In genomic region chr2:230735884-230736283, GRCh38 we compare ENCODE assay signal across 20 cellular contexts. TPM values are rescaled to one million over a fixed set of nuclear protein-coding genes. Genes with fewer than 3 reads are reported as not detected.
A peak's percentile ranks its signal among the peaks of the same experiment; 100 is the strongest.
DNase-seq lines count a peak whose midpoint lies in the region; ATAC-seq and TF ChIP-seq lines count a peak whose summit lies in the region.
"Had no signal": no experiment of that assay in that cellular context is flagged by ENCODE, and none has a peak within 500 bp of the region (broad histone marks: within the 10 kb centered on the region; RNA-seq: fewer than 3 reads in every experiment).

No MANE protein-coding gene starts in this region.

- peaks cover 52% of the 10 kb centered on the region for H3K36me3 Mint-ChIP-seq in activated CD4-positive, alpha-beta T cell treated with anti-CD3 and anti-CD28 coated beads, Interleukin-2, amount 10 ng/mL, durations not matched to agents 7 days and 5 days (ENCODE audit: low read depth)
- H3K36me3 Mint-ChIP-seq in HFFc6 (ENCODE audit: low read depth): peaks cover 21% of the 10 kb centered on the region
- H3K36me3 Mint-ChIP-seq in activated T-helper 17 cell treated with anti-CD3 and anti-CD28 coated beads, Interleukin-2, amount 50 U/mL, for 72 hours (ENCODE audit: low read depth): peaks cover 48% of the 10 kb centered on the region

- H3K27me3 ChIP-seq in psoas muscle (ENCODE audit: insufficient read depth in 3 of 3, low read length in 2 of 3): no peaks in the 10 kb centered on the region
- H3K27me3 ChIP-seq: MG63, tibial artery had no signal

- POLR2A ChIA-PET in activated CD4-positive, alpha-beta T cell treated with anti-CD3 and anti-CD28 coated beads, Interleukin-2, amount 10 ng/mL, durations not matched to agents 7 days and 5 days (lab: Charles Lee): no interaction called here

- no peak for TF ChIP-seq CTCF in HFFc6 (IDR thresholded peaks at IDR 0.05)
- no peak for TF ChIP-seq CTCF in psoas muscle (IDR thresholded peaks at IDR 0.05)
- TF ChIP-seq CTCF in GM13976 (IDR thresholded peaks at IDR 0.05; ENCODE audit: borderline replicate concordance, control extremely low read depth, extremely low read depth, insufficient read depth, missing control alignments): no peak

- no peak for DNase-seq in activated CD4-positive, alpha-beta T cell treated with anti-CD3 and anti-CD28 coated beads, Interleukin-2, amount 10 ng/mL, durations not matched to agents 7 days and 5 days
- no peak for DNase-seq in activated CD4-positive, alpha-beta T cell treated with anti-CD3 and anti-CD28 coated beads, Interleukin-2, amount 50 U/mL, for 1 hour
- DNase-seq in HFFc6 (no peak), psoas muscle (no peak), iPS-NIHi11 (ENCODE audit: low spot score) (no peak), GM13976 (ENCODE audit: low spot score) (no peak)
- DNase-seq: cortex of kidney; MG63; NCI-H2107; NCI-H526 treated with DMSO at 0.1 percent for 48 hours; stimulated activated CD4-positive, alpha-beta T cell treated with anti-CD3 and anti-CD28 coated beads, Interleukin-2, amount 100 ng/mL, for 48 hours; tibial artery had no signal

- peak; percentile 89 for ATAC-seq in activated T-helper 17 cell treated with anti-CD3 and anti-CD28 coated beads, Interleukin-2, amount 50 U/mL, for 72 hours (replicated peaks)
- ATAC-seq in psoas muscle: no peak
- no peak for ATAC-seq in HG03520 (IDR thresholded peaks at IDR 0.05; ENCODE audit: unreplicated experiment)
- ATAC-seq: HCT116, HepG2, Panc1, sciatic nerve had no signal

- H3K27ac ChIP-seq in psoas muscle: peak overlapping the region; percentile 33

- H3K4me3 ChIP-seq in psoas muscle: no peak overlapping the region
- H3K4me3 ChIP-seq: lung, MG63, tibial artery had no signal

- in situ Hi-C loops in GM13976 (cut with MboI; ENCODE audit: low sequenced_read_pairs, unreplicated experiment): no loop called here

- H3K27ac Mint-ChIP-seq in activated CD4-positive, alpha-beta T cell treated with anti-CD3 and anti-CD28 coated beads, Interleukin-2, amount 10 ng/mL, durations not matched to agents 7 days and 5 days: peak overlapping the region; percentile 51
- H3K27ac Mint-ChIP-seq in HFFc6: peak overlapping the region; percentile 3; the same call in 1 of the 2 replicates
- peak overlapping the region; percentile 17 for H3K27ac Mint-ChIP-seq in activated T-helper 17 cell treated with anti-CD3 and anti-CD28 coated beads, Interleukin-2, amount 50 U/mL, for 72 hours

- WGBS in psoas muscle, 3 donors: 54 to 85% (median 56%) methylated on average over 2 of the region's 2 CpGs

- H3K9me3 Mint-ChIP-seq in activated CD4-positive, alpha-beta T cell treated with anti-CD3 and anti-CD28 coated beads, Interleukin-2, amount 10 ng/mL, durations not matched to agents 7 days and 5 days: no peaks in the 10 kb centered on the region
- no peaks in the 10 kb centered on the region for H3K9me3 Mint-ChIP-seq in HFFc6
- H3K9me3 Mint-ChIP-seq in activated T-helper 17 cell treated with anti-CD3 and anti-CD28 coated beads, Interleukin-2, amount 50 U/mL, for 72 hours: no peaks in the 10 kb centered on the region
- H3K9me3 Mint-ChIP-seq: CD14-positive monocyte had no signal

- peaks cover 71% of the 10 kb centered on the region for H3K4me1 Mint-ChIP-seq in activated CD4-positive, alpha-beta T cell treated with anti-CD3 and anti-CD28 coated beads, Interleukin-2, amount 10 ng/mL, durations not matched to agents 7 days and 5 days
- peaks cover 62% of the 10 kb centered on the region for H3K4me1 Mint-ChIP-seq in HFFc6 (ENCODE audit: low read depth)
- H3K4me1 Mint-ChIP-seq in activated T-helper 17 cell treated with anti-CD3 and anti-CD28 coated beads, Interleukin-2, amount 50 U/mL, for 72 hours: peaks cover 64% of the 10 kb centered on the region

- no peaks in the 10 kb centered on the region for H3K9me3 ChIP-seq in psoas muscle
- H3K9me3 ChIP-seq: MG63, tibial artery had no signal

- H3K36me3 ChIP-seq in psoas muscle (ENCODE audit: insufficient read depth in 1 of 2, low read depth in 1 of 2): no peaks in the 10 kb centered on the region
- H3K36me3 ChIP-seq: tibial artery had no signal

- H3K4me3 Mint-ChIP-seq in activated CD4-positive, alpha-beta T cell treated with anti-CD3 and anti-CD28 coated beads, Interleukin-2, amount 10 ng/mL, durations not matched to agents 7 days and 5 days: no peak overlapping the region
- no peak overlapping the region for H3K4me3 Mint-ChIP-seq in HFFc6
- peak overlapping the region; percentile 53 for H3K4me3 Mint-ChIP-seq in activated T-helper 17 cell treated with anti-CD3 and anti-CD28 coated beads, Interleukin-2, amount 50 U/mL, for 72 hours
- H3K4me3 Mint-ChIP-seq: CD14-positive monocyte had no signal

- intact Hi-C loops in psoas muscle (cut with DNase I): no loop called here

- H3K4me1 ChIP-seq in psoas muscle: peaks cover 73% of the 10 kb centered on the region

- CTCF ChIA-PET in activated CD4-positive, alpha-beta T cell treated with anti-CD3 and anti-CD28 coated beads, Interleukin-2, amount 10 ng/mL, durations not matched to agents 7 days and 5 days (lab: Charles Lee): interaction anchor here (0.6 to 1.9 kb wide), 2 partner anchors 22 to 86 kb away, joined by 4 read pairs; no protein-coding TSS in a partner anchor

- no peaks in the 10 kb centered on the region for H3K27me3 Mint-ChIP-seq in activated CD4-positive, alpha-beta T cell treated with anti-CD3 and anti-CD28 coated beads, Interleukin-2, amount 10 ng/mL, durations not matched to agents 7 days and 5 days
- no peaks in the 10 kb centered on the region; the same call in 1 of the 2 replicates for H3K27me3 Mint-ChIP-seq in HFFc6 (ENCODE audit: insufficient read depth)
- H3K27me3 Mint-ChIP-seq in activated T-helper 17 cell treated with anti-CD3 and anti-CD28 coated beads, Interleukin-2, amount 50 U/mL, for 72 hours: no peaks in the 10 kb centered on the region

RNA-seq across cellular contexts. Expression of gene CAB39, which starts 23.2 kb away (rescaled TPM):
- 100 to 1,000 TPM; 135 to 154 TPM for total RNA-seq in activated CD4-positive, alpha-beta T cell treated with anti-CD3 and anti-CD28 coated beads, Interleukin-2, amount 10 ng/mL, durations not matched to agents 7 days and 5 days
- 10 to 100 TPM; 50.5 to 60.5 (median 55.4) TPM for total RNA-seq in HFFc6 (2021; fragmentation: NEBNext Ultra II Directional; extraction: Animal tissue kit (Norgen Biotek cat#: 25700))
- total RNA-seq in activated T-helper 17 cell treated with anti-CD3 and anti-CD28 coated beads, Interleukin-2, amount 50 U/mL, for 72 hours: 100 to 1,000 TPM in 1 of 2 donors, 10 to 100 TPM in 1; 93.3 to 137 TPM
- total RNA-seq in psoas muscle: 100 to 1,000 TPM; 107 to 139 (median 128) TPM
- 100 to 1,000 TPM in 1 of 3 donors, 10 to 100 TPM in 2; 36.0 to 166 (median 55.3) TPM for polyA plus RNA-seq in psoas muscle
